In the genomic region with DNA sequence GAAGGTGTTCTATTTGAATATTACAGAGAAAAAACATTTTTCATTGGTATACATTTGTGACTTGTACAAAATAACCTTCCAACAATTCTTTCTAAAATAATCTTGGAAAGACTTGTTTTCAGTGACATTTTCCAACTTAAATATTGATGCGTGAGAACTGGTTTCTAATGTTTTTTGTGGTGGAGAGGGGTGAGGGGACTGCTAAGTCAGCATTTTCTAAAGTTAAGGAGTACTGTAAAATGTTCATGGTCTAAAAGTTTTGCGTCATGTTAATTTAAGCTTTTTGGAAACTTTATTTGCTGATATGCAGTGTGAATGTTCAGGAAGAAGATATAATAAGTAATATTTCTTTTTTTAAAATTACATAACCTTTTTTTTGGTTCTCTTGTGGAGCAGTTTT, we compare ENCODE assay signal across 25 cellular contexts.
DNase-seq lines count a peak whose midpoint lies in the region; ATAC-seq, FAIRE-seq and TF ChIP-seq lines count a peak whose summit lies in the region.
"Had no signal": no experiment of that assay in that cellular context is flagged by ENCODE, and none has a peak within 500 bp of the region (broad histone marks: within the 10 kb centered on the region; RNA-seq: fewer than 3 reads in every experiment).

No MANE protein-coding gene starts in this region.

- no peak overlapping the region for H3K4me3 ChIP-seq in HepG2 (replicated peaks in 1 of 3; ENCODE audit: insufficient read depth in 1 of 3, low read depth in 2 of 3, low read length in 3 of 3)
- H3K4me3 ChIP-seq in right lobe of liver: no peak overlapping the region
- no peak overlapping the region for H3K4me3 ChIP-seq in astrocyte (ENCODE audit: insufficient read depth, low read depth, low read length)
- H3K4me3 ChIP-seq in H1 (ENCODE audit: extremely low read depth in 1 of 4, insufficient read depth in 2 of 4, low read depth in 3 of 4, low read length in 4 of 4): no peak overlapping the region
- H3K4me3 ChIP-seq: BLaER1, GM12878 had no signal

- no peaks in the 10 kb centered on the region for H3K23me2 ChIP-seq in H1 (ENCODE audit: low read depth, low read length)

- in situ Hi-C loops in HepG2 (cut with HindIII; ENCODE audit: extremely low pct_ligation_motif_present, low pct_unique_long_range_greater_than_20kb): no loop called here

- H3K4me2 ChIP-seq in HepG2 (ENCODE audit: low read depth, low read length) (no peak overlapping the region), astrocyte (ENCODE audit: low read length) (no peak overlapping the region), H1 (ENCODE audit: insufficient read depth in 1 of 2, low read depth in 2 of 2, low read length in 2 of 2) (no peak overlapping the region)
- H3K4me2 ChIP-seq: BLaER1 had no signal

- DNase-seq in HepG2 (ENCODE audit: low spot score) (no peak), right lobe of liver (no peak), astrocyte (ENCODE audit: low read depth) (no peak), H1 (ENCODE audit: low read depth in 1 of 2, low spot score in 2 of 2) (no peak), pons (ENCODE audit: low spot score) (no peak)
- DNase-seq: ACHN; BE2C; C1 segment of cervical spinal cord; CD4-positive, alpha-beta memory T cell; CD4-positive, CD25-positive, alpha-beta regulatory T cell; CD8-positive, alpha-beta memory T cell; COR-L47; DMS 273 treated with DMSO at 0.1 percent for 48 hours; DMS153; DMS79; DND-41; EL; GDM1 had no signal

- H3K4ac ChIP-seq in H1 (replicated peaks; ENCODE audit: insufficient read length, low read depth, low read length): no peak overlapping the region

- TF ChIP-seq CTCF in HepG2 (CRISPR knock-in tag; IDR thresholded peaks at IDR 0.05) (no peak), right lobe of liver (IDR thresholded peaks at IDR 0.05) (no peak), astrocyte (IDR thresholded peaks at IDR 0.05; ENCODE audit: insufficient read depth, low read depth, low read length) (no peak), H1 (IDR thresholded peaks at IDR 0.05; ENCODE audit: control extremely low read depth in 1 of 3, insufficient read depth in 1 of 3, low read depth in 1 of 3, low read length in 3 of 3) (no peak)

- POLR2A ChIA-PET in HepG2 (lab: Yijun Ruan, JAX): no interaction called here
- POLR2A ChIA-PET in H1 (lab: Charles Lee; ENCODE audit: partially characterized antibody): no interaction called here

- H3K4me1 ChIP-seq in HepG2 (ENCODE audit: insufficient read depth, low read length) (no peaks in the 10 kb centered on the region), right lobe of liver (no peaks in the 10 kb centered on the region), astrocyte (ENCODE audit: insufficient read depth, low read length) (no peaks in the 10 kb centered on the region), H1 (replicated peaks in 1 of 4; ENCODE audit: control insufficient read depth in 3 of 4, insufficient read depth in 4 of 4, low read length in 3 of 4) (no peaks in the 10 kb centered on the region)
- H3K4me1 ChIP-seq: BE2C, BLaER1 had no signal

- H3K79me1 ChIP-seq in H1 (ENCODE audit: low read depth, low read length): no peaks in the 10 kb centered on the region

- H3K14ac ChIP-seq in H1 (ENCODE audit: insufficient read length): no peak overlapping the region

- no peak overlapping the region for H2AK5ac ChIP-seq in H1 (ENCODE audit: low read depth, low read length)

- no peak overlapping the region for H4K8ac ChIP-seq in H1 (ENCODE audit: extremely low read depth, insufficient read depth, low read length)

- H2BK120ac ChIP-seq in H1 (replicated peaks; ENCODE audit: low read depth, low read length): no peak overlapping the region

- H2AFZ ChIP-seq in HepG2 (ENCODE audit: low read length): no peak overlapping the region
- no peak overlapping the region for H2AFZ ChIP-seq in astrocyte (ENCODE audit: low read depth, low read length)
- H2AFZ ChIP-seq in H1 (ENCODE audit: low read length): no peak overlapping the region

- ATAC-seq in HepG2: no peak
- no peak for ATAC-seq in right lobe of liver
- ATAC-seq in HG02870 (IDR thresholded peaks at IDR 0.05; ENCODE audit: unreplicated experiment): no peak
- ATAC-seq: GM12878 had no signal

- no peak for TF ChIP-seq RAD21 in HepG2 (CRISPR knock-in tag; IDR thresholded peaks at IDR 0.05)
- no peak for TF ChIP-seq RAD21 in H1 (IDR thresholded peaks at IDR 0.05 in 1 of 2, conservative IDR thresholded peaks at IDR 0.05 in 1 of 2; ENCODE audit: low read depth in 2 of 2, low read length in 2 of 2)

- FAIRE-seq in HepG2 (lab: Jason Lieb, UNC) (no peak), astrocyte (lab: Jason Lieb, UNC) (peak; percentile 64), H1 (lab: Jason Lieb, UNC) (no peak)
- FAIRE-seq: GM12878, GM12892, GM18507 had no signal

- no peak overlapping the region for H2BK12ac ChIP-seq in H1 (ENCODE audit: low read depth, low read length)

- TF ChIP-seq POLR2A in HepG2 (IDR thresholded peaks at IDR 0.05; ENCODE audit: insufficient read depth in 1 of 2, low read depth in 2 of 2, low read length in 2 of 2) (no peak), right lobe of liver (IDR thresholded peaks at IDR 0.05) (no peak), H1 (IDR thresholded peaks at IDR 0.05; ENCODE audit: control extremely low read depth in 1 of 2, low read depth in 2 of 2, low read length in 2 of 2) (no peak)

- no peak overlapping the region for H3K4me3 Mint-ChIP-seq in astrocyte (ENCODE audit: unreplicated experiment)
- H3K4me3 Mint-ChIP-seq: CD14-positive monocyte; CD4-positive, alpha-beta memory T cell; CD4-positive, CD25-positive, alpha-beta regulatory T cell; CD8-positive, alpha-beta memory T cell had no signal

- H3K27me3 Mint-ChIP-seq in astrocyte (ENCODE audit: low read depth, unreplicated experiment): no peaks in the 10 kb centered on the region
- H3K27me3 Mint-ChIP-seq: CD4-positive, alpha-beta memory T cell; CD4-positive, CD25-positive, alpha-beta regulatory T cell; CD8-positive, alpha-beta memory T cell had no signal

- H3K18ac ChIP-seq in H1 (ENCODE audit: extremely low read depth, low read length): no peak overlapping the region

- no peaks in the 10 kb centered on the region for H3K36me3 Mint-ChIP-seq in astrocyte (ENCODE audit: low read depth, unreplicated experiment)
- H3K36me3 Mint-ChIP-seq: CD14-positive monocyte; CD4-positive, alpha-beta memory T cell; CD4-positive, CD25-positive, alpha-beta regulatory T cell; CD8-positive, alpha-beta memory T cell had no signal

- H4K5ac ChIP-seq in H1 (ENCODE audit: insufficient read length, low read depth, low read length): no peak overlapping the region

- CTCF ChIA-PET in HepG2 (lab: Yijun Ruan, JAX; ENCODE audit: low intra/inter-chr PET ratio, low total read pairs): no interaction called here
- CTCF ChIA-PET in H1 (lab: Charles Lee; ENCODE audit: partially characterized antibody): interaction anchor here (0.6 kb wide), 1 partner anchor 1068 kb away, joined by 3 read pairs; no protein-coding TSS in a partner anchor

- no peak overlapping the region for H3K56ac ChIP-seq in H1 (replicated peaks; ENCODE audit: insufficient read length, low read depth, low read length)

- H4K20me1 ChIP-seq in HepG2 (ENCODE audit: insufficient read depth, low read length): no peaks in the 10 kb centered on the region
- no peaks in the 10 kb centered on the region for H4K20me1 ChIP-seq in astrocyte (ENCODE audit: insufficient read depth, low read length)
- H4K20me1 ChIP-seq in H1 (replicated peaks in 1 of 2; ENCODE audit: control insufficient read depth in 1 of 2, insufficient read depth in 2 of 2, low read length in 2 of 2): no peaks in the 10 kb centered on the region
- H4K20me1 ChIP-seq: BLaER1 had no signal

- H3K23ac ChIP-seq in H1 (ENCODE audit: insufficient read length): no peak overlapping the region

- H3K9ac ChIP-seq in HepG2 (ENCODE audit: insufficient read depth, low read depth, low read length) (no peak overlapping the region), astrocyte (ENCODE audit: low read length) (no peak overlapping the region), H1 (replicated peaks in 1 of 4; ENCODE audit: extremely low read depth in 1 of 4, low read depth in 3 of 4, low read length in 3 of 4) (no peak overlapping the region)
- H3K9ac ChIP-seq: BLaER1 had no signal

- intact Hi-C loops in HepG2 (cut with micrococcal nuclease; ENCODE audit: unreplicated experiment): no loop called here
- intact Hi-C loops in right lobe of liver (cut with DNase I): no loop called here

- no peaks in the 10 kb centered on the region for H3K4me1 Mint-ChIP-seq in astrocyte (ENCODE audit: low read depth, unreplicated experiment)
- H3K4me1 Mint-ChIP-seq: CD14-positive monocyte; CD4-positive, alpha-beta memory T cell; CD4-positive, CD25-positive, alpha-beta regulatory T cell; CD8-positive, alpha-beta memory T cell had no signal

- H3K27ac ChIP-seq in HepG2 (ENCODE audit: extremely low read length, insufficient read depth, low read length) (no peak overlapping the region), right lobe of liver (no peak overlapping the region), astrocyte (ENCODE audit: low read depth, low read length) (no peak overlapping the region), H1 (ENCODE audit: low read depth, low read length) (no peak overlapping the region)
- H3K27ac ChIP-seq: 22Rv1, BLaER1 had no signal

- no peaks in the 10 kb centered on the region for H3K79me2 ChIP-seq in HepG2 (ENCODE audit: insufficient read depth, low read length)
- no peaks in the 10 kb centered on the region for H3K79me2 ChIP-seq in astrocyte (ENCODE audit: insufficient read depth, low read length)
- no peaks in the 10 kb centered on the region for H3K79me2 ChIP-seq in H1 (ENCODE audit: control insufficient read depth in 1 of 2, insufficient read depth in 2 of 2, low read length in 2 of 2)

- H2BK20ac ChIP-seq in H1 (ENCODE audit: low read length): no peak overlapping the region

- 42% methylated on average over 2 of the region's 2 CpGs for WGBS in HepG2 (ENCODE audit: low lambda C conversion rate)
- 47% methylated on average over 2 of the region's 2 CpGs for WGBS in right lobe of liver (ENCODE audit: insufficient coverage, low coverage, low lambda C conversion rate, missing lambda C conversion rate)
- WGBS in H1 (ENCODE audit: extremely low coverage in 1 of 2, insufficient coverage in 1 of 2, insufficient read length in 1 of 2, insufficient replicate concordance in 2 of 2, low coverage in 1 of 2, low lambda C conversion rate in 2 of 2, missing lambda C conversion rate in 1 of 2), 2 experiments: 93% methylated on average over 2 of the region's 2 CpGs; no CpG with 5 or more reads in 1 of the 2 experiments

- H3K9me3 ChIP-seq in HepG2 (ENCODE audit: low read length) (no peaks in the 10 kb centered on the region), right lobe of liver (no peaks in the 10 kb centered on the region), astrocyte (ENCODE audit: insufficient read depth, low read depth, low read length) (no peaks in the 10 kb centered on the region), H1 (ENCODE audit: insufficient read depth in 2 of 2, low read depth in 1 of 2, low read length in 1 of 2) (no peaks in the 10 kb centered on the region)
- H3K9me3 ChIP-seq: BE2C, BLaER1 had no signal

- H3K27ac Mint-ChIP-seq in astrocyte (ENCODE audit: unreplicated experiment): no peak overlapping the region
- H3K27ac Mint-ChIP-seq: CD14-positive monocyte; CD4-positive, alpha-beta memory T cell; CD4-positive, CD25-positive, alpha-beta regulatory T cell; CD8-positive, alpha-beta memory T cell had no signal

- H2BK5ac ChIP-seq in H1 (ENCODE audit: low read depth, low read length): no peak overlapping the region

- no peaks in the 10 kb centered on the region for H3K9me3 Mint-ChIP-seq in astrocyte (ENCODE audit: unreplicated experiment)
- H3K9me3 Mint-ChIP-seq: CD14-positive monocyte had no signal

- H4K91ac ChIP-seq in H1 (replicated peaks; ENCODE audit: insufficient read length, low read length): no peak overlapping the region

- H3K27me3 ChIP-seq in HepG2 (ENCODE audit: control insufficient read depth in 1 of 2, insufficient read depth in 2 of 2, low read length in 2 of 2) (no peaks in the 10 kb centered on the region), right lobe of liver (no peaks in the 10 kb centered on the region), astrocyte (ENCODE audit: insufficient read depth, low read length) (no peaks in the 10 kb centered on the region), H1 (replicated peaks in 1 of 4; ENCODE audit: control insufficient read depth in 3 of 4, extremely low read depth in 1 of 4, insufficient read depth in 3 of 4, low read length in 3 of 4) (no peaks in the 10 kb centered on the region)
- H3K27me3 ChIP-seq: BE2C had no signal

- no TSS peak for BruUV-seq in HepG2 (replicated peaks; lab: Mats Ljungman, UMichigan)

- H3K36me3 ChIP-seq in HepG2 (replicated peaks in 1 of 2; ENCODE audit: control insufficient read depth in 1 of 2, insufficient read depth in 2 of 2, low read length in 2 of 2): no peaks in the 10 kb centered on the region
- no peaks in the 10 kb centered on the region for H3K36me3 ChIP-seq in right lobe of liver
- H3K36me3 ChIP-seq in astrocyte (ENCODE audit: insufficient read depth, low read length): no peaks in the 10 kb centered on the region
- no peaks in the 10 kb centered on the region for H3K36me3 ChIP-seq in H1 (ENCODE audit: control insufficient read depth in 2 of 4, insufficient read depth in 4 of 4, low read length in 3 of 4)
- H3K36me3 ChIP-seq: BE2C, BLaER1 had no signal

- TF ChIP-seq EP300 in HepG2 (IDR thresholded peaks at IDR 0.05; ENCODE audit: low read depth in 2 of 2, low read length in 2 of 2) (no peak), HepG2 (CRISPR knock-in tag; IDR thresholded peaks at IDR 0.05; ENCODE audit: borderline replicate concordance) (no peak), H1 (IDR thresholded peaks at IDR 0.05; ENCODE audit: borderline replicate concordance in 1 of 2, low read depth in 2 of 2, low read length in 2 of 2) (no peak)

- H2BK15ac ChIP-seq in H1 (ENCODE audit: low read length): no peak overlapping the region
